Comparison of ENCODE assay signal across 8 cellular contexts in the genomic region with DNA sequence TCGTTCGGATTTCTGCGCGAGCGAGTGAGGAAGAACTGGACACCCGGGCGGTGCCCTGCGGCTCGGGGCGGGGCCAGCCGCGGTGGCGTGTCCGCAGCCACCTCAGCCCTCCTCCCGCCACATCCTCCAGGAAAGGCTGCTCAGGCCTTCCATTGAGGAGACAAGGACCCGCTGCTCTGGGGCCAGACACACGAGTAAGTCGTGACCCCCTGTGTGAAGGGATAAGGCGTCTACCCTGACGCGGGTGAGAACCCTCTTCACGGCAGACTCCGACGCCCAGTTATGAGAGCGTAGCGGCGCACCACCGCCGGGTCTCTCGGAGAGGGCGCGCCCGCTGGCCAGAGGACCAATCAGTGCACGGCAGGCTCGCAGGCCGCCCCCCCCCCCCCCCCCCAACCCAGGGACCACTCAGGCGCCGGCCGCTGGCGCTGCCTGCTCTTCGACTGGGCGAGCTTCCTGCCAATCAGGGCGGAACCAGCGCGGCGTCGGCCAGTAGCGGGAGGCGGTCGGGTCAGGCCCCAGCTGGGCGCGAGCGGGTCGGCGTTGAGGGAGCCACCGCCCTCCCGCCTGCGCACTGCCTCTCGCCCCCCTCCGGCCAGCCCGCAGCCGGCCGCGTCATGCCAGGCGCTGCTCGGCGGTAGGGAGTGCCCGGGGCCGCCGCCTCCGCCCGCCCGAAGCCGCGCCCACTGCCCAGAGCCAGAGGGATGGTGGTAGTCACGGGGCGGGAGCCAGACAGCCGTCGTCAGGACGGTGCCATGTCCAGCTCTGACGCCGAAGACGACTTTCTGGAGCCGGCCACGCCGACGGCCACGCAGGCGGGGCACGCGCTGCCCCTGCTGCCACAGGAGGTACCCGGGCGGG. TPM values are rescaled to one million over a fixed set of nuclear protein-coding genes. Genes with fewer than 3 reads are reported as not detected.
DNase-seq lines count a peak whose midpoint lies in the region; ATAC-seq lines count a peak whose summit lies in the region.

A gene (plus strand): TSS at position 521 of the 861 bp plus-strand sequence. CDS start 184 bp downstream, at position 705.

- DNase-seq in COLO668 (lab: John Stamatoyannopoulos, UW; ENCODE audit: unreplicated experiment): peak; percentile 98
- peak; percentile 98 for DNase-seq in HT-29 (ENCODE audit: low spot score)
- peak; percentile 99 for DNase-seq in NK-92 treated with Interleukin-12 subunit alpha and Interleukin-12 subunit beta, amount 100 ng/mL, for 24 hours (lab: John Stamatoyannopoulos, UW)
- DNase-seq in activated CD8-positive, alpha-beta memory T cell treated with anti-CD3 and anti-CD28 coated beads for 24 hours: peak; percentile 96
- DNase-seq in effector CD8-positive, alpha-beta T cell (lab: John Stamatoyannopoulos, UW): peak; percentile 92
- DNase-seq in medulla oblongata (ENCODE audit: extremely low spot score): peak; percentile 98
- DNase-seq in stimulated activated CD4-positive, alpha-beta T cell treated with anti-CD3 and anti-CD28 coated beads, TNF-alpha, amount 100 ng/mL, for 48 hours (ENCODE audit: low read depth in 3 of 3): peak; percentile 89 to 93 (median 91)

- ATAC-seq in GM21360 (IDR thresholded peaks at IDR 0.05; ENCODE audit: unreplicated experiment): peak; percentile 85

RNA-seq across cellular contexts. Expression of the gene that starts here (rescaled TPM):
- total RNA-seq in HT-29 (2014; rRNA removed; shearing (Covaris generic)): 16.3 and 20.8 TPM in 2 replicates

Comparison
In these comparisons a context has a peak if more than half of its experiments do, and no peak if none do; other contexts are left out.
1. Peak in every context shown above with its lines: DNase-seq and ATAC-seq.